ENCODE assay signal across 11 cellular contexts in the genomic region with DNA sequence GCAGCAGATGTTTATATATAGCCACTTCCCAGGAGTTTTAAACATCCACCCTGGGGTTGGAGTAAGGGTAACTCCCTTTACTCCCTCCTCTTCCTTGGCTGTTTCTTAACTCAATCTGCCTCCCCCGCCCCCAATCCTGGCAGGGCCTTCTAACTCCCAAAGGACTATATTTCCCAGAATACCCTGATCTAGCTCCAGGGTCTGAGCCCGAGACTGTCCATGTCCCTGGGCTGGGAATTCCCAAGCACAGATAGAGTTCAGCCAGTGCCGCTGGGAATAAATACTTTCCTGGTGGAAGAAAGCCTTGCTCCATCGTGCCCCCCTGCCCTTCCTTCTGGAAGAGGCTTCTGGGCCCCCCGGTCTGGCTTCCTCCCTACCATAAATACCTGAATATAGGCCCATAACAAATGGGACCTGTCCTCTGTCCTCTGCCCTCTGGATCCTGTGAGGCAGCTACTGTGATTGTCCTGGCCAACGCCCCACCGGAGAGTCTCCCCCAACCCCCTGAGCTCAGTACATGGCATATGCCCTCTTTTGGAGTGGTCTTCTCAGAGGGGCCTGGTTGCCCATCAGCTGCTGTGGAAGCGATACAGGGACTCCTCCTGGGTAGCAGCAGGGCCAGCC. TPM values are rescaled to one million over a fixed set of nuclear protein-coding genes. Genes with fewer than 3 reads are reported as not detected.
DNase-seq lines count a peak whose midpoint lies in the region; ATAC-seq, FAIRE-seq and TF ChIP-seq lines count a peak whose summit lies in the region.
"Had no signal": no experiment of that assay in that cellular context is flagged by ENCODE, and none has a peak within 500 bp of the region (broad histone marks: within the 10 kb centered on the region; RNA-seq: fewer than 3 reads in every experiment).

No MANE protein-coding gene starts in this region.

- H3K4me2 ChIP-seq in IMR-90 (ENCODE audit: low read depth, low read length) = peak overlapping the region; percentile 34; the same call in 1 of the 2 replicates
- no peak overlapping the region for H3K4me2 ChIP-seq in H1 (ENCODE audit: insufficient read depth in 1 of 2, low read depth in 2 of 2, low read length in 2 of 2)

- no peak overlapping the region for H3K56ac ChIP-seq in IMR-90 (ENCODE audit: extremely low read depth, insufficient read depth, low read length)
- H3K56ac ChIP-seq in H1 (replicated peaks; ENCODE audit: insufficient read length, low read depth, low read length) = no peak overlapping the region

- H3K36me3 Mint-ChIP-seq in CD8-positive, alpha-beta memory T cell = no peaks in the 10 kb centered on the region
- no peaks in the 10 kb centered on the region for H3K36me3 Mint-ChIP-seq in activated CD4-positive, alpha-beta T cell treated with anti-CD3 and anti-CD28 coated beads, Interleukin-2, amount 10 ng/mL, durations not matched to agents 24 days and 14 days (ENCODE audit: low read depth)

- no peak overlapping the region for H4K5ac ChIP-seq in IMR-90 (ENCODE audit: low read depth, low read length)
- no peak overlapping the region for H4K5ac ChIP-seq in H1 (ENCODE audit: insufficient read length, low read depth, low read length)

- ATAC-seq in IMR-90 (ENCODE audit: low read depth) = peak; percentile 38

- no peak overlapping the region for H3K27ac ChIP-seq in IMR-90 (ENCODE audit: insufficient read depth, low read length)
- H3K27ac ChIP-seq in H1 (ENCODE audit: low read depth, low read length) = no peak overlapping the region
- H3K27ac ChIP-seq in stomach = peak overlapping the region in 4 of 5 donors; percentile 88 to 99 (median 97)
- H3K27ac ChIP-seq in CD8-positive, alpha-beta memory T cell (ENCODE audit: low read depth, low read length) = no peak overlapping the region

- no peaks in the 10 kb centered on the region for H3K79me2 ChIP-seq in H1 (ENCODE audit: control insufficient read depth in 1 of 2, insufficient read depth in 2 of 2, low read length in 2 of 2)

- H2BK12ac ChIP-seq in H1 (ENCODE audit: low read depth, low read length) = no peak overlapping the region

- H3K14ac ChIP-seq in IMR-90 (replicated peaks; ENCODE audit: low read depth, low read length) (no peak overlapping the region), H1 (ENCODE audit: insufficient read length) (no peak overlapping the region)

- H2BK20ac ChIP-seq in IMR-90 (ENCODE audit: low read depth, low read length) = peak overlapping the region; percentile 14
- H2BK20ac ChIP-seq in H1 (ENCODE audit: low read length) = no peak overlapping the region

- 88% methylated on average over 1 of the region's 8 CpGs; no CpG with 5 or more reads in 1 of the 2 experiments for WGBS in IMR-90 (ENCODE audit: extremely low coverage in 2 of 2, insufficient read length in 1 of 2), 2 experiments
- 74% methylated on average over 8 of the region's 8 CpGs; no CpG with 5 or more reads in 1 of the 2 experiments for WGBS in H1 (ENCODE audit: extremely low coverage in 1 of 2, insufficient coverage in 1 of 2, insufficient read length in 1 of 2, insufficient replicate concordance in 2 of 2, low coverage in 1 of 2, low lambda C conversion rate in 2 of 2, missing lambda C conversion rate in 1 of 2), 2 experiments
- WGBS in stomach, 5 donors = 27 to 75% (median 61%) methylated on average over 5 to 8 of the region's 8 CpGs

- TF ChIP-seq RAD21 in IMR-90 (IDR thresholded peaks at IDR 0.05; ENCODE audit: low read length) (no peak), H1 (IDR thresholded peaks at IDR 0.05 in 1 of 2, conservative IDR thresholded peaks at IDR 0.05 in 1 of 2; ENCODE audit: low read depth in 2 of 2, low read length in 2 of 2) (no peak)

- peaks cover 2% of the 10 kb centered on the region; the same call in 1 of the 2 replicates for H3K36me3 ChIP-seq in IMR-90 (ENCODE audit: control insufficient read depth, insufficient read depth, low read length)
- H3K36me3 ChIP-seq in H1 (ENCODE audit: control insufficient read depth in 2 of 4, insufficient read depth in 4 of 4, low read length in 3 of 4) = no peaks in the 10 kb centered on the region
- H3K36me3 ChIP-seq in stomach = no peaks in the 10 kb centered on the region
- H3K36me3 ChIP-seq in CD8-positive, alpha-beta memory T cell (ENCODE audit: insufficient read depth, low read length) = no peaks in the 10 kb centered on the region

- dilution Hi-C loops in IMR-90 (cut with HindIII; ENCODE audit: low sequenced_read_pairs, unreplicated experiment) = no loop called here

- H3K4ac ChIP-seq in IMR-90 (ENCODE audit: low read depth, low read length) (peak overlapping the region; percentile 45; the same call in 1 of the 2 replicates), H1 (replicated peaks; ENCODE audit: insufficient read length, low read depth, low read length) (no peak overlapping the region)

- H3K27me3 Mint-ChIP-seq in CD8-positive, alpha-beta memory T cell = peaks cover 47 to 81% of the 10 kb centered on the region in 2 donors
- H3K27me3 Mint-ChIP-seq in activated CD4-positive, alpha-beta T cell treated with anti-CD3 and anti-CD28 coated beads, Interleukin-2, amount 10 ng/mL, durations not matched to agents 24 days and 14 days = peaks cover 59% of the 10 kb centered on the region

- H4K20me1 ChIP-seq in IMR-90 (ENCODE audit: insufficient read depth, low read length) (peaks cover 18% of the 10 kb centered on the region), H1 (replicated peaks in 1 of 2; ENCODE audit: control insufficient read depth in 1 of 2, insufficient read depth in 2 of 2, low read length in 2 of 2) (peaks cover 0 to 1% of the 10 kb centered on the region in 2 experiments)

- no peak for TF ChIP-seq POLR2A in IMR-90 (IDR thresholded peaks at IDR 0.05; ENCODE audit: low read depth, low read length)
- no peak for TF ChIP-seq POLR2A in H1 (IDR thresholded peaks at IDR 0.05; ENCODE audit: control extremely low read depth in 1 of 2, low read depth in 2 of 2, low read length in 2 of 2)
- TF ChIP-seq POLR2A in stomach (IDR thresholded peaks at IDR 0.05) = no peak

- CTCF ChIA-PET in IMR-90 (lab: Yijun Ruan, JAX) = interaction anchor here (0.6 to 1.1 kb wide), 2 partner anchors 31 to 79 kb away, joined by 3 read pairs; no protein-coding TSS in a partner anchor
- CTCF ChIA-PET in H1 (lab: Charles Lee; ENCODE audit: partially characterized antibody) = interaction anchor here (1.0 to 10.7 kb wide), 13 partner anchors 9 to 153 kb away, joined by 3 to 89 read pairs (median 5); partner anchors contain the start of gene BAHCC1
- CTCF ChIA-PET in CD8-positive, alpha-beta memory T cell (lab: Charles Lee) = no interaction called here

- H3K4me3 ChIP-seq in IMR-90 (ENCODE audit: insufficient read depth, low read depth, low read length) (no peak overlapping the region), H1 (ENCODE audit: extremely low read depth in 1 of 4, insufficient read depth in 2 of 4, low read depth in 3 of 4, low read length in 4 of 4) (no peak overlapping the region), stomach (no peak overlapping the region)
- H3K4me3 ChIP-seq in CD8-positive, alpha-beta memory T cell (ENCODE audit: low read length) = no peak overlapping the region

- no peak overlapping the region for H3K9ac ChIP-seq in IMR-90 (ENCODE audit: low read depth, low read length)
- H3K9ac ChIP-seq in H1 (replicated peaks in 1 of 4; ENCODE audit: extremely low read depth in 1 of 4, low read depth in 3 of 4, low read length in 3 of 4) = no peak overlapping the region

- no peak overlapping the region for H2BK5ac ChIP-seq in IMR-90 (ENCODE audit: low read depth, low read length, poor library complexity, severe bottlenecking)
- no peak overlapping the region for H2BK5ac ChIP-seq in H1 (ENCODE audit: low read depth, low read length)

- FAIRE-seq in H1 (lab: Jason Lieb, UNC) = no peak

- H3K23me2 ChIP-seq in H1 (ENCODE audit: low read depth, low read length) = peaks cover 2% of the 10 kb centered on the region; the same call in 1 of the 2 replicates

- in situ Hi-C loops in IMR-90 (cut with MboI; ENCODE audit: low sequenced_read_pairs) (loop anchor here (5.0 kb wide), 1 partner anchor 77 kb away; no protein-coding TSS in a partner anchor), GM13976 (cut with MboI; ENCODE audit: low sequenced_read_pairs, unreplicated experiment) (no loop called here)

- H3K27ac Mint-ChIP-seq in CD8-positive, alpha-beta memory T cell = no peak overlapping the region
- H3K27ac Mint-ChIP-seq in activated CD4-positive, alpha-beta T cell treated with anti-CD3 and anti-CD28 coated beads, Interleukin-2, amount 10 ng/mL, durations not matched to agents 24 days and 14 days = no peak overlapping the region
- H3K27ac Mint-ChIP-seq: activated B cell treated with CpG ODN at 0.5 μM for 24 hours had no signal

- no peak overlapping the region for H3K4me3 Mint-ChIP-seq in CD8-positive, alpha-beta memory T cell
- H3K4me3 Mint-ChIP-seq in activated CD4-positive, alpha-beta T cell treated with anti-CD3 and anti-CD28 coated beads, Interleukin-2, amount 10 ng/mL, durations not matched to agents 24 days and 14 days = no peak overlapping the region
- H3K4me3 Mint-ChIP-seq: activated B cell treated with CpG ODN at 0.5 μM for 24 hours had no signal

- no peak overlapping the region for H2BK15ac ChIP-seq in IMR-90 (ENCODE audit: low read depth, low read length)
- H2BK15ac ChIP-seq in H1 (ENCODE audit: low read length) = no peak overlapping the region

- no peak for TF ChIP-seq CTCF in IMR-90 (conservative IDR thresholded peaks at IDR 0.05; ENCODE audit: low read depth, low read length)
- no peak for TF ChIP-seq CTCF in H1 (IDR thresholded peaks at IDR 0.05; ENCODE audit: control extremely low read depth in 1 of 3, insufficient read depth in 1 of 3, low read depth in 1 of 3, low read length in 3 of 3)
- no peak for TF ChIP-seq CTCF in stomach (IDR thresholded peaks at IDR 0.05)
- no peak for TF ChIP-seq CTCF in GM13976 (IDR thresholded peaks at IDR 0.05; ENCODE audit: borderline replicate concordance, control extremely low read depth, extremely low read depth, insufficient read depth, missing control alignments)

- no peaks in the 10 kb centered on the region for H3K27me3 ChIP-seq in IMR-90 (ENCODE audit: control insufficient read depth, insufficient read depth, low read length)
- H3K27me3 ChIP-seq in H1 (replicated peaks in 1 of 4; ENCODE audit: control insufficient read depth in 3 of 4, extremely low read depth in 1 of 4, insufficient read depth in 3 of 4, low read length in 3 of 4) = peaks cover 7 to 31% (median 25%) of the 10 kb centered on the region in 4 experiments
- peaks cover 0 to 9% (median 0%) of the 10 kb centered on the region in 3 donors for H3K27me3 ChIP-seq in stomach
- H3K27me3 ChIP-seq in CD8-positive, alpha-beta memory T cell (ENCODE audit: insufficient read depth, low read length, poor library complexity, severe bottlenecking) = peaks cover 50% of the 10 kb centered on the region

- H4K8ac ChIP-seq in IMR-90 (ENCODE audit: low read depth in 2 of 2, low read length in 2 of 2) = 0 out of 4 replicates have a peak overlapping the region, but pooled peaks of 1 of the 2 experiments have one; percentile 46
- no peak overlapping the region for H4K8ac ChIP-seq in H1 (ENCODE audit: extremely low read depth, insufficient read depth, low read length)

- no peak for TF ChIP-seq EP300 in H1 (IDR thresholded peaks at IDR 0.05; ENCODE audit: borderline replicate concordance in 1 of 2, low read depth in 2 of 2, low read length in 2 of 2)
- no peak for TF ChIP-seq EP300 in stomach (IDR thresholded peaks at IDR 0.05)

- peak overlapping the region; percentile 44 for H2AK9ac ChIP-seq in IMR-90 (replicated peaks; ENCODE audit: low read depth, low read length, poor library complexity)

- POLR2A ChIA-PET in IMR-90 (lab: Charles Lee; ENCODE audit: unreplicated experiment) (no interaction called here), H1 (lab: Charles Lee; ENCODE audit: partially characterized antibody) (interaction anchor here (1.1 to 1.7 kb wide), 2 partner anchors 8 to 79 kb away, joined by 3 to 4 read pairs; no protein-coding TSS in a partner anchor)
- POLR2A ChIA-PET in CD8-positive, alpha-beta memory T cell (lab: Charles Lee) = no interaction called here

- H2BK120ac ChIP-seq in IMR-90 (ENCODE audit: low read depth, low read length) = 0 out of 2 replicates have a peak overlapping the region, but pooled peaks have one; percentile 8
- H2BK120ac ChIP-seq in H1 (replicated peaks; ENCODE audit: low read depth, low read length) = no peak overlapping the region

- H2AK5ac ChIP-seq in IMR-90 (ENCODE audit: low read depth, low read length) = peak overlapping the region; percentile 79; the same call in 1 of the 2 replicates
- H2AK5ac ChIP-seq in H1 (ENCODE audit: low read depth, low read length) = no peak overlapping the region

- H3K4me1 ChIP-seq in IMR-90 (ENCODE audit: control insufficient read depth, insufficient read depth, low read length) (peaks cover 35% of the 10 kb centered on the region), H1 (replicated peaks in 1 of 4; ENCODE audit: control insufficient read depth in 3 of 4, insufficient read depth in 4 of 4, low read length in 3 of 4) (peaks cover 5 to 29% (median 19%) of the 10 kb centered on the region in 4 experiments), stomach (peaks cover 46 to 79% (median 52%) of the 10 kb centered on the region in 4 donors)
- H3K4me1 ChIP-seq in CD8-positive, alpha-beta memory T cell (ENCODE audit: insufficient read depth, low read length) = peaks cover 1% of the 10 kb centered on the region

- H2AFZ ChIP-seq in IMR-90 (replicated peaks; ENCODE audit: low read length, poor library complexity) = peak overlapping the region; percentile 54
- H2AFZ ChIP-seq in H1 (ENCODE audit: low read length) = no peak overlapping the region

- H3K18ac ChIP-seq in IMR-90 (ENCODE audit: low read depth, low read length) (no peak overlapping the region), H1 (ENCODE audit: extremely low read depth, low read length) (no peak overlapping the region)

- H3K9me3 Mint-ChIP-seq in CD8-positive, alpha-beta memory T cell = no peaks in the 10 kb centered on the region
- no peaks in the 10 kb centered on the region for H3K9me3 Mint-ChIP-seq in activated CD4-positive, alpha-beta T cell treated with anti-CD3 and anti-CD28 coated beads, Interleukin-2, amount 10 ng/mL, durations not matched to agents 24 days and 14 days
- H3K9me3 Mint-ChIP-seq: activated B cell treated with CpG ODN at 0.5 μM for 24 hours had no signal

- H3K9me3 ChIP-seq in IMR-90 (ENCODE audit: control insufficient read depth, insufficient read depth, low read length) (no peaks in the 10 kb centered on the region), H1 (ENCODE audit: insufficient read depth in 2 of 2, low read depth in 1 of 2, low read length in 1 of 2) (no peaks in the 10 kb centered on the region), stomach (no peaks in the 10 kb centered on the region)
- no peaks in the 10 kb centered on the region for H3K9me3 ChIP-seq in CD8-positive, alpha-beta memory T cell (ENCODE audit: low read length)

- intact Hi-C loops in IMR-90 (cut with micrococcal nuclease) = no loop called here
- intact Hi-C loops in stomach (cut with DNase I; ENCODE audit: low total_unique reads) = loop anchor here (5.0 to 10.0 kb wide), 2 partner anchors 68 to 79 kb away; no protein-coding TSS in a partner anchor
- intact Hi-C loops in activated CD4-positive, alpha-beta T cell treated with anti-CD3 and anti-CD28 coated beads, Interleukin-2, amount 10 ng/mL, durations not matched to agents 24 days and 14 days (cut with micrococcal nuclease) = loop anchor here (2.0 kb wide), 1 partner anchor 23 kb away; no protein-coding TSS in a partner anchor

- DNase-seq in IMR-90 (no peak), H1 (ENCODE audit: low read depth in 1 of 2, low spot score in 2 of 2) (no peak), medulla oblongata (ENCODE audit: extremely low spot score) (peak; percentile 26), stomach (no peak), GM13976 (ENCODE audit: low spot score) (no peak), T-helper 1 cell (no peak)
- DNase-seq in CD8-positive, alpha-beta memory T cell = no peak
- DNase-seq in activated CD4-positive, alpha-beta T cell treated with anti-CD3 and anti-CD28 coated beads, Interleukin-2, amount 10 ng/mL, durations not matched to agents 24 days and 14 days = no peak
- DNase-seq: activated B cell treated with CpG ODN at 0.5 μM for 24 hours; activated effector memory CD4-positive, alpha-beta T cell treated with Interleukin-2 at 50 U/mL for 16 hours; effector memory CD4-positive, alpha-beta T cell had no signal

- H3K79me1 ChIP-seq in IMR-90 (ENCODE audit: low read depth in 1 of 2, low read length in 2 of 2) (peaks cover 16 to 82% of the 10 kb centered on the region in 2 experiments; a peak in 3 of 4 replicates), H1 (ENCODE audit: low read depth, low read length) (no peaks in the 10 kb centered on the region)

- H3K23ac ChIP-seq in IMR-90 (ENCODE audit: low read depth, low read length) = no peak overlapping the region
- no peak overlapping the region for H3K23ac ChIP-seq in H1 (ENCODE audit: insufficient read length)

- peaks cover 0 to 4% (median 0%) of the 10 kb centered on the region in 3 donors for H3K4me1 Mint-ChIP-seq in CD8-positive, alpha-beta memory T cell
- H3K4me1 Mint-ChIP-seq in activated CD4-positive, alpha-beta T cell treated with anti-CD3 and anti-CD28 coated beads, Interleukin-2, amount 10 ng/mL, durations not matched to agents 24 days and 14 days = no peaks in the 10 kb centered on the region

- H4K91ac ChIP-seq in IMR-90 (ENCODE audit: insufficient read depth, low read depth, low read length) (peak overlapping the region; percentile 49; the same call in 1 of the 2 replicates), H1 (replicated peaks; ENCODE audit: insufficient read length, low read length) (no peak overlapping the region)

- no TSS peak for BruUV-seq in IMR-90 (replicated peaks; lab: Mats Ljungman, UMichigan)

- peaks cover 3% of the 10 kb centered on the region; the same call in 1 of the 2 replicates for H3K9me1 ChIP-seq in IMR-90 (ENCODE audit: insufficient read depth, low read length)

RNA-seq across cellular contexts. Expression of gene BAHCC1, which starts 10.2 kb away (rescaled TPM):
- 0.36 and 0.83 TPM in 2 replicates for total RNA-seq in IMR-90 (2012; rRNA removed)
- polyA plus RNA-seq in IMR-90 (2012; rRNA removed) = 7.8 and 8.1 TPM in 2 replicates
- polyA plus RNA-seq in IMR-90 (2012; cell fraction: cytosol; rRNA removed) = 4.4 and 5.5 TPM in 2 replicates
- 24.1 and 56.3 TPM in 2 replicates for polyA plus RNA-seq in IMR-90 (2012; cell fraction: nucleus; rRNA removed; ENCODE audit: low replicate concordance)
- total RNA-seq in H1 (2021; fragmentation: NEBNext Ultra II Directional; extraction: Animal tissue kit (Norgen Biotek cat#: 25700)) = 0.58 and 0.71 TPM in 2 replicates
- 0.26 and 0.61 TPM in 2 replicates for polyA plus RNA-seq in H1 (2011; rRNA removed)
- 0.47 TPM for polyA plus RNA-seq in H1 (2011; cell fraction: cytosol; rRNA removed)
- polyA plus RNA-seq in H1 (2011; cell fraction: nucleus; rRNA removed) = 2.9 TPM
- polyA plus RNA-seq in H1 (2012, experiment 1 of 2) = 0.44 to 0.98 TPM (median 0.89 TPM) in 4 replicates
- polyA plus RNA-seq in H1 (2012, experiment 2 of 2) = 0.58 TPM
- polyA plus RNA-seq in H1 (2013, experiment 1 of 2) = 0.45 TPM
- polyA plus RNA-seq in H1 (2013, experiment 2 of 2) = 0.50 TPM
- 0.88 and 0.95 TPM in 2 replicates for polyA minus RNA-seq in H1 (2011; rRNA and poly(A)+ RNA removed)
- polyA minus RNA-seq in H1 (2011; cell fraction: cytosol; rRNA and poly(A)+ RNA removed) = 3.2 TPM
- 1.3 TPM for polyA minus RNA-seq in H1 (2011; cell fraction: nucleus; rRNA and poly(A)+ RNA removed)
- total RNA-seq in stomach = 10 to 100 TPM in 4 of 5 donors, 1 to 10 TPM in 1; 8.6 to 56.2 (median 15.2) TPM
- 1 to 10 TPM; 4.9 to 6.6 (median 5.1) TPM for polyA plus RNA-seq in stomach
- not detected for total RNA-seq in CD8-positive, alpha-beta memory T cell
- not detected for polyA plus RNA-seq in CD8-positive, alpha-beta memory T cell
- 0.05 TPM in 1 of 2 replicates, not detected in the other for total RNA-seq in activated CD4-positive, alpha-beta T cell treated with anti-CD3 and anti-CD28 coated beads, Interleukin-2, amount 10 ng/mL, durations not matched to agents 24 days and 14 days

Comparison
In these comparisons a context has a peak if more than half of its experiments do, and no peak if none do; other contexts are left out.
1. H3K27ac ChIP-seq: peak in stomach (4 of 5); none in IMR-90 (single experiment), H1 (single experiment) and CD8-positive, alpha-beta memory T cell (single experiment).